In genomic region chr9:87497604-87498045, GRCh38 we compare ENCODE assay signal across 8 cellular contexts. TPM values are rescaled to one million over a fixed set of nuclear protein-coding genes. Genes with fewer than 3 reads are reported as not detected.
DNase-seq lines count a peak whose midpoint lies in the region; ATAC-seq lines count a peak whose summit lies in the region.

Gene DAPK1, plus strand, starts transcription at chr9:87497867. Its CDS starts 1,211 bp downstream, at chr9:87499078.

- DNase-seq in DMS114 treated with DMSO at 0.1 percent for 48 hours (lab: John Stamatoyannopoulos, UW; ENCODE audit: unreplicated experiment) (peak; percentile 21), HuH-7.5 (ENCODE audit: low spot score) (peak; percentile 84), glomerular endothelial cell (ENCODE audit: extremely low read depth, low read depth, low spot score) (no peak)
- DNase-seq in activated CD8-positive, alpha-beta T cell treated with anti-CD3 and anti-CD28 coated beads, Interleukin-2, amount 10 ng/mL, durations not matched to agents 7 days and 5 days, result no peak
- no peak for DNase-seq in NK-92 treated with Interleukin-12 subunit alpha and Interleukin-12 subunit beta, amount 100 ng/mL, for 24 hours (lab: John Stamatoyannopoulos, UW)

- ATAC-seq in GM19372 (IDR thresholded peaks at IDR 0.05; ENCODE audit: low read depth, unreplicated experiment) (peak; percentile 45), HG02840 (IDR thresholded peaks at IDR 0.05; ENCODE audit: low FRiP score, unreplicated experiment) (no peak)
- ATAC-seq in activated CD8-positive, alpha-beta T cell treated with anti-CD3 and anti-CD28 coated beads, Interleukin-2, amount 10 ng/mL, durations not matched to agents 7 days and 5 days, result peak; percentile 81

- H3K9me3 Mint-ChIP-seq in activated CD8-positive, alpha-beta T cell treated with anti-CD3 and anti-CD28 coated beads, Interleukin-2, amount 10 ng/mL, durations not matched to agents 7 days and 5 days (ENCODE audit: insufficient read depth), result no peaks in the 10 kb centered on the region

- peaks cover 15% of the 10 kb centered on the region for H3K4me1 ChIP-seq in neuron (ENCODE audit: insufficient read depth, low read length)

- H2AFZ ChIP-seq in neuron (ENCODE audit: low read depth, low read length), result peak within 1 kb of the TSS; percentile 49

- peak within 1 kb of the TSS; percentile 70 for H3K4me3 ChIP-seq in neuron (ENCODE audit: low read length)

- peaks cover 38% of the 10 kb centered on the region for H3K27me3 Mint-ChIP-seq in activated CD8-positive, alpha-beta T cell treated with anti-CD3 and anti-CD28 coated beads, Interleukin-2, amount 10 ng/mL, durations not matched to agents 7 days and 5 days (ENCODE audit: low read depth)

- CTCF ChIA-PET in activated CD8-positive, alpha-beta T cell treated with anti-CD3 and anti-CD28 coated beads, Interleukin-2, amount 10 ng/mL, durations not matched to agents 7 days and 5 days (lab: Charles Lee), result no interaction called here

- no peaks in the 10 kb centered on the region for H3K9me3 ChIP-seq in neuron (ENCODE audit: low read length)

- peaks cover 10% of the 10 kb centered on the region for H3K36me3 ChIP-seq in neuron (ENCODE audit: insufficient read depth, low read length)

- POLR2A ChIA-PET in activated CD8-positive, alpha-beta T cell treated with anti-CD3 and anti-CD28 coated beads, Interleukin-2, amount 10 ng/mL, durations not matched to agents 7 days and 5 days (lab: Charles Lee), result no interaction called here

- H3K27me3 ChIP-seq in neuron (ENCODE audit: insufficient read depth, low read length), result peaks cover 5% of the 10 kb centered on the region

- H3K4me3 Mint-ChIP-seq in activated CD8-positive, alpha-beta T cell treated with anti-CD3 and anti-CD28 coated beads, Interleukin-2, amount 10 ng/mL, durations not matched to agents 7 days and 5 days, result peak within 1 kb of the TSS; percentile 40

- no peaks in the 10 kb centered on the region for H3K36me3 Mint-ChIP-seq in activated CD8-positive, alpha-beta T cell treated with anti-CD3 and anti-CD28 coated beads, Interleukin-2, amount 10 ng/mL, durations not matched to agents 7 days and 5 days (ENCODE audit: low read depth)

- H3K4me1 Mint-ChIP-seq in activated CD8-positive, alpha-beta T cell treated with anti-CD3 and anti-CD28 coated beads, Interleukin-2, amount 10 ng/mL, durations not matched to agents 7 days and 5 days (ENCODE audit: low read depth), result peaks cover 5% of the 10 kb centered on the region

- no peak within 1 kb of the TSS for H3K27ac Mint-ChIP-seq in activated CD8-positive, alpha-beta T cell treated with anti-CD3 and anti-CD28 coated beads, Interleukin-2, amount 10 ng/mL, durations not matched to agents 7 days and 5 days

RNA-seq across cellular contexts. Expression of gene DAPK1, which starts in this region (rescaled TPM):
- under 1 TPM; 0.29 to 0.47 TPM for total RNA-seq in activated CD8-positive, alpha-beta T cell treated with anti-CD3 and anti-CD28 coated beads, Interleukin-2, amount 10 ng/mL, durations not matched to agents 7 days and 5 days
- 63.0 and 63.8 TPM in 2 replicates for total RNA-seq in glomerular endothelial cell

Comparison
In these comparisons a context has a peak if more than half of its experiments do, and no peak if none do; other contexts are left out.
1. RNA of gene DAPK1 (total RNA-seq): 63.0 to 63.8 TPM in glomerular endothelial cell; 0.29 to 0.47 TPM in activated CD8-positive, alpha-beta T cell treated with anti-CD3 and anti-CD28 coated beads, Interleukin-2, amount 10 ng/mL, durations not matched to agents 7 days and 5 days; every median in the first group is over 10 times any median in the second.
2. Peak in ATAC-seq in activated CD8-positive, alpha-beta T cell treated with anti-CD3 and anti-CD28 coated beads, Interleukin-2, amount 10 ng/mL, durations not matched to agents 7 days and 5 days; RNA of the gene not detected or under 1 TPM.
3. DNase-seq: peak in DMS114 treated with DMSO at 0.1 percent for 48 hours (single experiment) and HuH-7.5 (single experiment); none in activated CD8-positive, alpha-beta T cell treated with anti-CD3 and anti-CD28 coated beads, Interleukin-2, amount 10 ng/mL, durations not matched to agents 7 days and 5 days (single experiment), glomerular endothelial cell (single experiment) and NK-92 treated with Interleukin-12 subunit alpha and Interleukin-12 subunit beta, amount 100 ng/mL, for 24 hours (single experiment).